ENCODE assay signal across 29 cellular contexts in the genomic region with DNA sequence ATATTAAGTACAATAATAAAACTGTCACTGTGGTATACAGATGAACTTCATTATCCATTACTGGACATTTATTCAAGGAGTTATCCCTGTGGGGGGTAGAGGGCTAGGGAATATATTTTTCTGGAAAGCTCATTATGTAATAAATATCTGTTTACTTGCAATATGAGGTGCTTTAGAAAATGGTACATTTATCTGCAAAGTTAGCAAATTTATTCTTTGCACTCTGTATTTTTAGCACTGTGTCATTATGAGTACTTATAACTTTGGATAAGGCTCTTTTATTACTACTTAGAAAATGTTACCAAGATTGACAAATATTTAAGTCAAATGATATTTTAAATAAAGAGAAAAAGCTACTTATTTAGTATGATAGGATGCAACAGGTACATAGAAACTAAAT. TPM values are rescaled to one million over a fixed set of nuclear protein-coding genes. Genes with fewer than 3 reads are reported as not detected.
DNase-seq lines count a peak whose midpoint lies in the region; ATAC-seq, FAIRE-seq and TF ChIP-seq lines count a peak whose summit lies in the region.
"Had no signal": no experiment of that assay in that cellular context is flagged by ENCODE, and none has a peak within 500 bp of the region (broad histone marks: within the 10 kb centered on the region; RNA-seq: fewer than 3 reads in every experiment).

No MANE protein-coding gene starts in this region.

- H3K9me2 ChIP-seq in Loucy (replicated peaks; ENCODE audit: low read depth, low read length) = no peaks in the 10 kb centered on the region

- BruUV-seq in mammary epithelial cell (replicated peaks; lab: Mats Ljungman, UMichigan) = no TSS peak

- H3K4me2 ChIP-seq in Loucy (ENCODE audit: low read depth, low read length, poor library complexity, severe bottlenecking) = peak overlapping the region; percentile 73
- H3K4me2 ChIP-seq in mammary epithelial cell (ENCODE audit: insufficient read depth, low read depth, low read length) = peak overlapping the region; percentile 91

- no peaks in the 10 kb centered on the region for H3K27me3 Mint-ChIP-seq in activated naive CD8-positive, alpha-beta T cell treated with anti-CD3 and anti-CD28 coated beads, Interleukin-2, amount 50 U/mL, for 24 hours
- H3K27me3 Mint-ChIP-seq: activated CD4-positive, alpha-beta memory T cell treated with anti-CD3 and anti-CD28 coated beads for 36 hours; B cell had no signal

- H3K27ac ChIP-seq in mammary epithelial cell (ENCODE audit: insufficient read depth, low read depth, low read length) (no peak overlapping the region), pancreas (no peak overlapping the region)
- H3K27ac ChIP-seq: 22Rv1, left lung had no signal

- no peaks in the 10 kb centered on the region for H3K9me3 ChIP-seq in Loucy (ENCODE audit: insufficient read depth, low read depth, low read length)
- no peaks in the 10 kb centered on the region for H3K9me3 ChIP-seq in mammary epithelial cell (replicated peaks; ENCODE audit: insufficient read depth, low read length)
- H3K9me3 ChIP-seq in pancreas = no peaks in the 10 kb centered on the region
- H3K9me3 ChIP-seq: left lung, stomach, transverse colon had no signal

- CTCF ChIA-PET in mammary epithelial cell (lab: Charles Lee; ENCODE audit: low non-redundant PET) = no interaction called here

- intact Hi-C loops in mammary epithelial cell (cut with micrococcal nuclease) (no loop called here), pancreas (cut with DNase I) (no loop called here)

- peaks cover 13% of the 10 kb centered on the region for H3K4me1 ChIP-seq in Loucy (ENCODE audit: insufficient read depth, low read length, poor library complexity, severe bottlenecking)
- H3K4me1 ChIP-seq in mammary epithelial cell (ENCODE audit: insufficient read depth, low read length) = peaks cover 5% of the 10 kb centered on the region
- peaks cover 11 to 31% (median 23%) of the 10 kb centered on the region in 3 donors for H3K4me1 ChIP-seq in pancreas

- H3F3A ChIP-seq in Loucy (ENCODE audit: low read depth) = no peaks in the 10 kb centered on the region

- peaks cover 42% of the 10 kb centered on the region for H3K4me1 Mint-ChIP-seq in activated naive CD8-positive, alpha-beta T cell treated with anti-CD3 and anti-CD28 coated beads, Interleukin-2, amount 50 U/mL, for 24 hours

- H3K36me3 ChIP-seq in Loucy (ENCODE audit: insufficient read depth, low read length) = peaks cover 13% of the 10 kb centered on the region; the same call in 1 of the 2 replicates
- peaks cover 2% of the 10 kb centered on the region for H3K36me3 ChIP-seq in mammary epithelial cell (ENCODE audit: insufficient read depth, low read length)
- no peaks in the 10 kb centered on the region for H3K36me3 ChIP-seq in pancreas
- H3K36me3 ChIP-seq: left lung, stomach, transverse colon had no signal

- peaks cover 79% of the 10 kb centered on the region for H3K79me2 ChIP-seq in Loucy (ENCODE audit: insufficient read depth, low read length)
- peaks cover 86% of the 10 kb centered on the region for H3K79me2 ChIP-seq in mammary epithelial cell (ENCODE audit: insufficient read depth, low read length)

- TF ChIP-seq CTCF in Loucy (conservative IDR thresholded peaks at IDR 0.05; ENCODE audit: low read length) (no peak), mammary epithelial cell (conservative IDR thresholded peaks at IDR 0.05 in 1 of 2, IDR thresholded peaks at IDR 0.05 in 1 of 2; ENCODE audit: extremely low read depth in 1 of 2, insufficient read depth in 1 of 2, low read depth in 1 of 2, low read length in 2 of 2) (no peak), pancreas (IDR thresholded peaks at IDR 0.05) (no peak)

- dilution Hi-C loops in mammary epithelial cell (cut with HindIII; ENCODE audit: low sequenced_read_pairs) = no loop called here

- no peak overlapping the region for H2AFZ ChIP-seq in Loucy (ENCODE audit: low read length)
- H2AFZ ChIP-seq in mammary epithelial cell (ENCODE audit: low read depth, low read length) = no peak overlapping the region

- H3K9ac ChIP-seq in Loucy (ENCODE audit: low read depth, low read length, poor library complexity, severe bottlenecking) (no peak overlapping the region), mammary epithelial cell (ENCODE audit: insufficient read depth, low read length) (no peak overlapping the region)

- H3K4me3 ChIP-seq in Loucy (ENCODE audit: low read length, poor library complexity, severe bottlenecking) = peak overlapping the region; percentile 20
- peak overlapping the region in 1 of 3 experiments; percentile 95 for H3K4me3 ChIP-seq in mammary epithelial cell (replicated peaks in 1 of 3; ENCODE audit: insufficient read depth in 1 of 3, low read depth in 2 of 3, low read length in 3 of 3)
- peak overlapping the region in 1 of 4 donors; percentile 50 for H3K4me3 ChIP-seq in pancreas
- H3K4me3 ChIP-seq: left lung, stomach, transverse colon had no signal

- in situ Hi-C loops in mammary epithelial cell (cut with MboI; ENCODE audit: low sequenced_read_pairs in 2 of 2) = no loop called here

- no peaks in the 10 kb centered on the region for H3K9me3 Mint-ChIP-seq in activated naive CD8-positive, alpha-beta T cell treated with anti-CD3 and anti-CD28 coated beads, Interleukin-2, amount 50 U/mL, for 24 hours
- H3K9me3 Mint-ChIP-seq: activated CD4-positive, alpha-beta memory T cell treated with anti-CD3 and anti-CD28 coated beads for 36 hours; HFFc6; immature natural killer cell; neural crest cell had no signal

- H3K27me3 ChIP-seq in Loucy (ENCODE audit: insufficient read depth, low read length, poor library complexity, severe bottlenecking) (no peaks in the 10 kb centered on the region), mammary epithelial cell (ENCODE audit: insufficient read depth, low read length) (no peaks in the 10 kb centered on the region), pancreas (no peaks in the 10 kb centered on the region)
- H3K27me3 ChIP-seq: left lung, stomach, transverse colon had no signal

- DNase-seq in NCI-H146 (lab: John Stamatoyannopoulos, UW) (peak; percentile 23), NCI-H146 treated with DMSO at 0.1 percent for 48 hours (lab: John Stamatoyannopoulos, UW; ENCODE audit: unreplicated experiment) (no peak), mammary epithelial cell (no peak), pancreas (no peak), NCI-H1436 (lab: John Stamatoyannopoulos, UW) (no peak)
- no peak for DNase-seq in activated naive CD8-positive, alpha-beta T cell treated with anti-CD3 and anti-CD28 coated beads, Interleukin-2, amount 50 U/mL, for 24 hours
- DNase-seq: activated CD4-positive, alpha-beta memory T cell treated with anti-CD3 and anti-CD28 coated beads for 36 hours; activated effector memory CD4-positive, alpha-beta T cell treated with Interleukin-2 at 50 U/mL for 16 hours; effector CD4-positive, alpha-beta T cell; GDM1; HFFc6; hippocampal formation; immature natural killer cell; left lung; NCI-H187 treated with DMSO at 0.1 percent for 48 hours; NCI-H2227 treated with DMSO at 0.1 percent for 48 hours; NCI-H774; stomach; SW 1271; T1000; transverse colon had no signal

- peaks cover 27% of the 10 kb centered on the region for H3K36me3 Mint-ChIP-seq in activated naive CD8-positive, alpha-beta T cell treated with anti-CD3 and anti-CD28 coated beads, Interleukin-2, amount 50 U/mL, for 24 hours (ENCODE audit: low read depth)
- H3K36me3 Mint-ChIP-seq: immature natural killer cell had no signal

- ATAC-seq in pancreas (no peak), HG03460 (IDR thresholded peaks at IDR 0.05; ENCODE audit: unreplicated experiment) (no peak)
- no peak for ATAC-seq in activated naive CD8-positive, alpha-beta T cell treated with anti-CD3 and anti-CD28 coated beads, Interleukin-2, amount 50 U/mL, for 24 hours
- ATAC-seq: activated CD4-positive, CD25-positive, alpha-beta regulatory T cell treated with anti-CD3 and anti-CD28 coated beads, Interleukin-2, amount 50 U/mL, for 24 hours; left lung; Right ventricle myocardium inferior had no signal

- peak; percentile 26 for FAIRE-seq in pancreas (lab: Jason Lieb, UNC)
- FAIRE-seq: GM18507 had no signal

- H3K4me3 Mint-ChIP-seq in activated naive CD8-positive, alpha-beta T cell treated with anti-CD3 and anti-CD28 coated beads, Interleukin-2, amount 50 U/mL, for 24 hours = no peak overlapping the region
- H3K4me3 Mint-ChIP-seq: B cell, neural crest cell had no signal

- H4K20me1 ChIP-seq in Loucy (ENCODE audit: insufficient read depth, low read length, poor library complexity, severe bottlenecking) = peaks cover 65% of the 10 kb centered on the region
- H4K20me1 ChIP-seq in mammary epithelial cell (ENCODE audit: insufficient read depth, low read length) = no peaks in the 10 kb centered on the region

- no peak overlapping the region for H3K27ac Mint-ChIP-seq in activated naive CD8-positive, alpha-beta T cell treated with anti-CD3 and anti-CD28 coated beads, Interleukin-2, amount 50 U/mL, for 24 hours
- H3K27ac Mint-ChIP-seq: activated CD4-positive, alpha-beta memory T cell treated with anti-CD3 and anti-CD28 coated beads for 36 hours; B cell had no signal

RNA-seq across cellular contexts. Expression of a gene that starts 37.8 kb away (rescaled TPM):
- total RNA-seq in mammary epithelial cell = 10 to 100 TPM; 66.2 to 70.6 TPM
- 41.9 TPM for polyA plus RNA-seq in mammary epithelial cell
- polyA minus RNA-seq in mammary epithelial cell = 105 TPM
- total RNA-seq in pancreas = 10 to 100 TPM; 29.0 to 45.8 (median 32.4) TPM
- 10 to 100 TPM in 1 of 2 donors, 1 to 10 TPM in 1; 7.7 to 13.5 TPM for polyA plus RNA-seq in pancreas
